Comparison of ENCODE assay signal across 8 cellular contexts in genomic region chr1:40161888-40162397, GRCh38. TPM values are rescaled to one million over a fixed set of nuclear protein-coding genes. Genes with fewer than 3 reads are reported as not detected.
DNase-seq lines count a peak whose midpoint lies in the region; ATAC-seq and TF ChIP-seq lines count a peak whose summit lies in the region.

No MANE protein-coding gene starts in this region.

- peak overlapping the region; percentile 34; the same call in 1 of the 2 replicates for H4K91ac ChIP-seq in IMR-90 (ENCODE audit: insufficient read depth, low read depth, low read length)

- no TSS peak for BruUV-seq in IMR-90 (replicated peaks; lab: Mats Ljungman, UMichigan)

- POLR2A ChIA-PET in IMR-90 (lab: Charles Lee; ENCODE audit: unreplicated experiment) (interaction anchor here (0.7 kb wide), 1 partner anchor 153 kb away, joined by 4 read pairs; no protein-coding TSS in a partner anchor), GM10248 (lab: Yijun Ruan, JAX) (interaction anchor here (0.6 kb wide), 1 partner anchor 195 kb away, joined by 4 read pairs; no protein-coding TSS in a partner anchor)

- H3K27ac Mint-ChIP-seq in neural crest cell (ENCODE audit: unreplicated experiment) = no peak overlapping the region
- no peak overlapping the region for H3K27ac Mint-ChIP-seq in activated T-cell treated with anti-CD3 and anti-CD28 coated beads, Interleukin-2, amount 50 U/mL, for 72 hours

- peak overlapping the region; percentile 62 for H3K56ac ChIP-seq in IMR-90 (ENCODE audit: extremely low read depth, insufficient read depth, low read length)

- ATAC-seq in IMR-90 (ENCODE audit: low read depth) (no peak; the same call in 1 of the 2 replicates), HG03045 (IDR thresholded peaks at IDR 0.05; ENCODE audit: unreplicated experiment) (no peak)
- ATAC-seq in activated T-cell treated with anti-CD3 and anti-CD28 coated beads, Interleukin-2, amount 50 U/mL, for 72 hours (replicated peaks in 1 of 2) = no peak

- TF ChIP-seq RAD21 in IMR-90 (IDR thresholded peaks at IDR 0.05; ENCODE audit: low read length) = no peak

- H3K9me3 ChIP-seq in IMR-90 (ENCODE audit: control insufficient read depth, insufficient read depth, low read length) (no peaks in the 10 kb centered on the region), duodenal mucosa (ENCODE audit: control insufficient read depth in 1 of 2, low read length in 2 of 2) (no peaks in the 10 kb centered on the region)

- H3K4me1 Mint-ChIP-seq in neural crest cell = peaks cover 6% of the 10 kb centered on the region
- H3K4me1 Mint-ChIP-seq in activated T-cell treated with anti-CD3 and anti-CD28 coated beads, Interleukin-2, amount 50 U/mL, for 72 hours (ENCODE audit: low read depth) = peaks cover 11% of the 10 kb centered on the region

- TF ChIP-seq POLR2A in IMR-90 (IDR thresholded peaks at IDR 0.05; ENCODE audit: low read depth, low read length) = no peak

- H3K4me3 ChIP-seq in IMR-90 (ENCODE audit: insufficient read depth, low read depth, low read length) (peak overlapping the region; percentile 79), duodenal mucosa (ENCODE audit: low read depth in 1 of 2, low read length in 2 of 2) (peak overlapping the region; percentile 91 to 94)

- H2AK5ac ChIP-seq in IMR-90 (ENCODE audit: low read depth, low read length) = peak overlapping the region; percentile 48; the same call in 1 of the 2 replicates

- peak overlapping the region; percentile 98 for H2AFZ ChIP-seq in IMR-90 (replicated peaks; ENCODE audit: low read length, poor library complexity)

- TF ChIP-seq CTCF in GM10266 (IDR thresholded peaks at IDR 0.05; ENCODE audit: control insufficient read depth, insufficient read depth, low read depth, missing control alignments) = peak; percentile 18
- TF ChIP-seq CTCF in IMR-90 (conservative IDR thresholded peaks at IDR 0.05; ENCODE audit: low read depth, low read length) = no peak
- TF ChIP-seq CTCF in neural crest cell (conservative IDR thresholded peaks at IDR 0.05) = peak; percentile 10
- TF ChIP-seq CTCF in GM10248 (IDR thresholded peaks at IDR 0.05; ENCODE audit: control extremely low read depth, extremely low read depth, low read depth, missing control alignments) = no peak

- H3K27me3 ChIP-seq in IMR-90 (ENCODE audit: control insufficient read depth, insufficient read depth, low read length) (no peaks in the 10 kb centered on the region), duodenal mucosa (ENCODE audit: control insufficient read depth in 1 of 2, insufficient read depth in 2 of 2, low read length in 2 of 2) (no peaks in the 10 kb centered on the region)

- no peak overlapping the region; a peak in 1 of 4 replicates for H4K8ac ChIP-seq in IMR-90 (ENCODE audit: low read depth in 2 of 2, low read length in 2 of 2)

- no peak overlapping the region for H2BK120ac ChIP-seq in IMR-90 (ENCODE audit: low read depth, low read length)

- H3K36me3 Mint-ChIP-seq in neural crest cell (ENCODE audit: low read depth) = no peaks in the 10 kb centered on the region
- peaks cover 0 to 1% of the 10 kb centered on the region in 2 donors for H3K36me3 Mint-ChIP-seq in activated T-cell treated with anti-CD3 and anti-CD28 coated beads, Interleukin-2, amount 50 U/mL, for 72 hours (ENCODE audit: insufficient read depth in 2 of 2)

- peak overlapping the region; percentile 46; the same call in 1 of the 2 replicates for H3K18ac ChIP-seq in IMR-90 (ENCODE audit: low read depth, low read length)

- CTCF ChIA-PET in IMR-90 (lab: Yijun Ruan, JAX) = interaction anchor here (0.6 to 3.0 kb wide), 5 partner anchors 9 to 177 kb away, joined by 4 to 8 read pairs (median 5); no protein-coding TSS in a partner anchor
- CTCF ChIA-PET in GM10248 (lab: Yijun Ruan, JAX) = interaction anchor here (0.8 to 5.1 kb wide), 8 partner anchors 9 to 177 kb away, joined by 3 to 33 read pairs (median 9); no protein-coding TSS in a partner anchor

- peaks cover 3% of the 10 kb centered on the region; the same call in 1 of the 2 replicates for H3K9me1 ChIP-seq in IMR-90 (ENCODE audit: insufficient read depth, low read length)

- peaks cover 4% of the 10 kb centered on the region for H3K27me3 Mint-ChIP-seq in neural crest cell (ENCODE audit: low read depth)
- H3K27me3 Mint-ChIP-seq in activated T-cell treated with anti-CD3 and anti-CD28 coated beads, Interleukin-2, amount 50 U/mL, for 72 hours (ENCODE audit: low read depth) = no peaks in the 10 kb centered on the region

- 2% methylated on average over 7 of the region's 16 CpGs; no CpG with 5 or more reads in 1 of the 2 experiments for WGBS in IMR-90 (ENCODE audit: extremely low coverage in 2 of 2, insufficient read length in 1 of 2), 2 experiments

- H3K4me1 ChIP-seq in IMR-90 (ENCODE audit: control insufficient read depth, insufficient read depth, low read length) (peaks cover 3% of the 10 kb centered on the region), duodenal mucosa (ENCODE audit: control insufficient read depth in 1 of 2, insufficient read depth in 2 of 2, low read length in 2 of 2) (peaks cover 16 to 22% of the 10 kb centered on the region in 2 donors)

- H3K9ac ChIP-seq in IMR-90 (ENCODE audit: low read depth, low read length) = peak overlapping the region; percentile 92
- peak overlapping the region; percentile 94 to 97 for H3K9ac ChIP-seq in duodenal mucosa (ENCODE audit: low read depth in 1 of 2, low read length in 2 of 2)

- peak overlapping the region; percentile 99 for H3K4me2 ChIP-seq in IMR-90 (ENCODE audit: low read depth, low read length)

- H4K5ac ChIP-seq in IMR-90 (ENCODE audit: low read depth, low read length) = no peak overlapping the region

- dilution Hi-C loops in IMR-90 (cut with HindIII; ENCODE audit: low sequenced_read_pairs, unreplicated experiment) = no loop called here

- no peak overlapping the region for H2BK15ac ChIP-seq in IMR-90 (ENCODE audit: low read depth, low read length)

- H3K4me3 Mint-ChIP-seq in neural crest cell = no peak overlapping the region
- no peak overlapping the region for H3K4me3 Mint-ChIP-seq in activated T-cell treated with anti-CD3 and anti-CD28 coated beads, Interleukin-2, amount 50 U/mL, for 72 hours

- peak overlapping the region; percentile 97 for H3K4ac ChIP-seq in IMR-90 (ENCODE audit: low read depth, low read length)

- no peak for DNase-seq in GM10266 (ENCODE audit: extremely low spot score)
- DNase-seq in IMR-90 = peak; percentile 4
- DNase-seq in neural crest cell (ENCODE audit: low read depth, low spot score) = no peak
- no peak for DNase-seq in pons (ENCODE audit: low spot score)
- DNase-seq in GM10248 (ENCODE audit: extremely low spot score) = no peak
- DNase-seq in activated T-cell treated with anti-CD3 and anti-CD28 coated beads, Interleukin-2, amount 50 U/mL, for 72 hours = no peak

- H2BK5ac ChIP-seq in IMR-90 (ENCODE audit: low read depth, low read length, poor library complexity, severe bottlenecking) = peak overlapping the region; percentile 91

- H3K79me1 ChIP-seq in IMR-90 (ENCODE audit: low read depth in 1 of 2, low read length in 2 of 2) = peaks cover 0 to 30% of the 10 kb centered on the region in 2 experiments; a peak in 2 of 4 replicates

- H3K36me3 ChIP-seq in IMR-90 (ENCODE audit: control insufficient read depth, insufficient read depth, low read length) (no peaks in the 10 kb centered on the region), duodenal mucosa (ENCODE audit: control insufficient read depth in 1 of 2, insufficient read depth in 2 of 2, low read length in 2 of 2) (no peaks in the 10 kb centered on the region)

- H3K27ac ChIP-seq in IMR-90 (ENCODE audit: insufficient read depth, low read length) (peak overlapping the region; percentile 90), duodenal mucosa (ENCODE audit: low read depth, low read length) (peak overlapping the region; percentile 94)

- H2AK9ac ChIP-seq in IMR-90 (replicated peaks; ENCODE audit: low read depth, low read length, poor library complexity) = peak overlapping the region; percentile 99

- H3K9me3 Mint-ChIP-seq in neural crest cell = no peaks in the 10 kb centered on the region
- H3K9me3 Mint-ChIP-seq in activated T-cell treated with anti-CD3 and anti-CD28 coated beads, Interleukin-2, amount 50 U/mL, for 72 hours = no peaks in the 10 kb centered on the region

- peak overlapping the region; percentile 98 for H3K14ac ChIP-seq in IMR-90 (replicated peaks; ENCODE audit: low read depth, low read length)

- in situ Hi-C loops in IMR-90 (cut with MboI; ENCODE audit: low sequenced_read_pairs) = no loop called here

- no peak overlapping the region for H2BK20ac ChIP-seq in IMR-90 (ENCODE audit: low read depth, low read length)

- H3K23ac ChIP-seq in IMR-90 (ENCODE audit: low read depth, low read length) = peak overlapping the region; percentile 68

- intact Hi-C loops in IMR-90 (cut with micrococcal nuclease) = loop anchor here (1.0 kb wide), 1 partner anchor 96 kb away; the partner anchor contains the start of gene ZMPSTE24

- H4K20me1 ChIP-seq in IMR-90 (ENCODE audit: insufficient read depth, low read length) = peaks cover 45% of the 10 kb centered on the region

TF ChIP-seq in IMR-90, 13 proteins besides CTCF, POLR2A, EP300 and RAD21:
- no peak for TF ChIP-seq RFX5 (IDR thresholded peaks at IDR 0.05; ENCODE audit: low read depth, low read length)
- TF ChIP-seq BHLHE40 (IDR thresholded peaks at IDR 0.05; ENCODE audit: low read depth, low read length) = no peak
- no peak for TF ChIP-seq CHD1 (IDR thresholded peaks at IDR 0.05; ENCODE audit: low read depth, low read length)
- TF ChIP-seq, protein P1, sequence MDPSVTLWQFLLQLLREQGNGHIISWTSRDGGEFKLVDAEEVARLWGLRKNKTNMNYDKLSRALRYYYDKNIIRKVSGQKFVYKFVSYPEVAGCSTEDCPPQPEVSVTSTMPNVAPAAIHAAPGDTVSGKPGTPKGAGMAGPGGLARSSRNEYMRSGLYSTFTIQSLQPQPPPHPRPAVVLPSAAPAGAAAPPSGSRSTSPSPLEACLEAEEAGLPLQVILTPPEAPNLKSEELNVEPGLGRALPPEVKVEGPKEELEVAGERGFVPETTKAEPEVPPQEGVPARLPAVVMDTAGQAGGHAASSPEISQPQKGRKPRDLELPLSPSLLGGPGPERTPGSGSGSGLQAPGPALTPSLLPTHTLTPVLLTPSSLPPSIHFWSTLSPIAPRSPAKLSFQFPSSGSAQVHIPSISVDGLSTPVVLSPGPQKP (IDR thresholded peaks at IDR 0.05; ENCODE audit: borderline replicate concordance, low read depth, low read length) = no peak
- no peak for TF ChIP-seq MXI1 (IDR thresholded peaks at IDR 0.05; ENCODE audit: borderline replicate concordance, low read depth, low read length)

RNA-seq across cellular contexts. Expression of gene RLF, which starts 0.8 kb away (rescaled TPM):
- total RNA-seq in IMR-90 (2012; rRNA removed) (29.8 and 33.1 TPM in 2 replicates), neural crest cell (24.0 and 26.5 TPM in 2 replicates)
- polyA plus RNA-seq in IMR-90 (2012; rRNA removed) = 3.4 and 4.4 TPM in 2 replicates
- polyA plus RNA-seq in IMR-90 (2012; cell fraction: cytosol; rRNA removed) = 0.69 and 1.0 TPM in 2 replicates
- 1.4 and 15.6 TPM in 2 replicates for polyA plus RNA-seq in IMR-90 (2012; cell fraction: nucleus; rRNA removed; ENCODE audit: low replicate concordance)
- total RNA-seq in activated T-cell treated with anti-CD3 and anti-CD28 coated beads, Interleukin-2, amount 50 U/mL, for 72 hours = 10 to 100 TPM; 16.8 to 21.2 TPM

Comparison
In these comparisons a context has a peak if more than half of its experiments do, and no peak if none do; other contexts are left out.
1. CTCF ChIP-seq: peak in GM10266 (single experiment) and neural crest cell (single experiment); none in IMR-90 (single experiment) and GM10248 (single experiment).